In genomic region chr1:116763787-116764465, GRCh38 we compare ENCODE assay signal across 8 cellular contexts. TPM values are rescaled to one million over a fixed set of nuclear protein-coding genes. Genes with fewer than 3 reads are reported as not detected.
DNase-seq lines count a peak whose midpoint lies in the region; ATAC-seq and TF ChIP-seq lines count a peak whose summit lies in the region.

No MANE protein-coding gene starts in this region.

- H3K36me3 ChIP-seq in iPS DF 6.9 (ENCODE audit: control insufficient read depth, insufficient read depth, low read length) (no peaks in the 10 kb centered on the region), thymus (ENCODE audit: control insufficient read depth, insufficient read depth) (peaks cover 80% of the 10 kb centered on the region)

- H3K4me1 Mint-ChIP-seq in activated T-cell treated with anti-CD3 and anti-CD28 coated beads, Interleukin-2, amount 50 U/mL, for 72 hours (ENCODE audit: low read depth) = peaks cover 88% of the 10 kb centered on the region

- H3K27ac Mint-ChIP-seq in activated T-cell treated with anti-CD3 and anti-CD28 coated beads, Interleukin-2, amount 50 U/mL, for 72 hours = peak overlapping the region; percentile 99

- H3K9me3 ChIP-seq in iPS DF 6.9 (ENCODE audit: control insufficient read depth, insufficient read depth, low read length) (no peaks in the 10 kb centered on the region), thymus (ENCODE audit: control insufficient read depth) (no peaks in the 10 kb centered on the region)

- H3K4me1 ChIP-seq in iPS DF 6.9 (ENCODE audit: control insufficient read depth, insufficient read depth, low read length) = no peaks in the 10 kb centered on the region; the same call in 1 of the 2 replicates
- H3K4me1 ChIP-seq in thymus (ENCODE audit: control insufficient read depth, insufficient read depth, low read length) = peaks cover 85% of the 10 kb centered on the region

- peak overlapping the region; percentile 98 to 99 for H3K4me3 Mint-ChIP-seq in activated T-cell treated with anti-CD3 and anti-CD28 coated beads, Interleukin-2, amount 50 U/mL, for 72 hours

- H3K27me3 ChIP-seq in iPS DF 6.9 (ENCODE audit: control insufficient read depth, insufficient read depth, low read length) (no peaks in the 10 kb centered on the region), thymus (ENCODE audit: control insufficient read depth, insufficient read depth) (no peaks in the 10 kb centered on the region)

- no peaks in the 10 kb centered on the region for H3K27me3 Mint-ChIP-seq in activated T-cell treated with anti-CD3 and anti-CD28 coated beads, Interleukin-2, amount 50 U/mL, for 72 hours (ENCODE audit: low read depth)

- peaks cover 66 to 84% of the 10 kb centered on the region in 2 donors for H3K36me3 Mint-ChIP-seq in activated T-cell treated with anti-CD3 and anti-CD28 coated beads, Interleukin-2, amount 50 U/mL, for 72 hours (ENCODE audit: insufficient read depth in 2 of 2)

- no peak for TF ChIP-seq EP300 in Ishikawa (IDR thresholded peaks at IDR 0.05; ENCODE audit: borderline replicate concordance)

- WGBS in iPS DF 6.9 (ENCODE audit: insufficient coverage, insufficient read length) = no CpG with 5 or more reads among the region's 11 CpGs
- 90% methylated on average over 11 of the region's 11 CpGs for WGBS in thymus

- no peak overlapping the region for H3K27ac ChIP-seq in iPS DF 6.9 (ENCODE audit: low read length)
- peak overlapping the region; percentile 98 for H3K27ac ChIP-seq in thymus (ENCODE audit: low read depth)

- peak; percentile 6 to 13 for ATAC-seq in activated T-cell treated with anti-CD3 and anti-CD28 coated beads, Interleukin-2, amount 50 U/mL, for 72 hours (replicated peaks in 1 of 2)
- no peak for ATAC-seq in GM19324 (IDR thresholded peaks at IDR 0.05; ENCODE audit: low FRiP score, unreplicated experiment)

- peak; percentile 13 for DNase-seq in COLO829 (ENCODE audit: low spot score)
- DNase-seq in activated T-cell treated with anti-CD3 and anti-CD28 coated beads, Interleukin-2, amount 50 U/mL, for 72 hours = peak; percentile 67 to 69
- DNase-seq in iPS DF 6.9 (ENCODE audit: low read depth, low spot score) = peak; percentile 11
- no peak for DNase-seq in DMS79 (lab: John Stamatoyannopoulos, UW)
- DNase-seq in ureter (ENCODE audit: low spot score) = no peak

- TF ChIP-seq RAD21 in Ishikawa (IDR thresholded peaks at IDR 0.05; ENCODE audit: low read depth) = peak; percentile 49

- no peaks in the 10 kb centered on the region for H3K9me3 Mint-ChIP-seq in activated T-cell treated with anti-CD3 and anti-CD28 coated beads, Interleukin-2, amount 50 U/mL, for 72 hours

- no peak overlapping the region for H3K4me3 ChIP-seq in iPS DF 6.9 (ENCODE audit: low read length)
- no peak overlapping the region for H3K4me3 ChIP-seq in thymus (ENCODE audit: low read length)

TF ChIP-seq in Ishikawa, 13 proteins besides CTCF, POLR2A, EP300 and RAD21:
- TF ChIP-seq ZBTB7A (IDR thresholded peaks at IDR 0.05; ENCODE audit: low read depth) (no peak), CREB1 (IDR thresholded peaks at IDR 0.05; ENCODE audit: low read depth) (no peak), EGR1 (IDR thresholded peaks at IDR 0.05) (no peak), CEBPB (IDR thresholded peaks at IDR 0.05) (no peak)
TF ChIP-seq in Ishikawa: peak in this region for 0.

RNA-seq across cellular contexts. Expression of gene CD2, which starts 9.7 kb away (rescaled TPM):
- 100 to 1,000 TPM; 232 to 298 TPM for total RNA-seq in activated T-cell treated with anti-CD3 and anti-CD28 coated beads, Interleukin-2, amount 50 U/mL, for 72 hours
- polyA plus RNA-seq in thymus = 244 TPM
- 7.1 TPM for total RNA-seq in ureter

Comparison
In these comparisons a context has a peak if more than half of its experiments do, and no peak if none do; other contexts are left out.
1. DNase-seq: peak in COLO829 (single experiment), activated T-cell treated with anti-CD3 and anti-CD28 coated beads, Interleukin-2, amount 50 U/mL, for 72 hours (2 of 2) and iPS DF 6.9 (single experiment); none in DMS79 (single experiment) and ureter (single experiment).
2. RNA of gene CD2, which starts 9.7 kb away (total RNA-seq): 232 to 298 TPM in activated T-cell treated with anti-CD3 and anti-CD28 coated beads, Interleukin-2, amount 50 U/mL, for 72 hours; 7.1 TPM in ureter (single experiment); every median in the first group is over 10 times any median in the second.